ENCODE assay signal across 25 cellular contexts in genomic region chr10:7571992-7572391, GRCh38.
"Had no signal": no experiment of that assay in that cellular context is flagged by ENCODE, and none has a peak within 500 bp of the region (broad histone marks: within the 10 kb centered on the region; RNA-seq: fewer than 3 reads in every experiment).

No MANE protein-coding gene starts in this region.

- H3K27ac ChIP-seq: breast epithelium, neutrophil, spleen, thoracic aorta, uterus had no signal

- H3K9me3 ChIP-seq: breast epithelium, esophagus muscularis mucosa, heart right ventricle, neutrophil, spleen, thoracic aorta, uterus had no signal

- DNase-seq: activated CD4-positive, alpha-beta memory T cell treated with anti-CD3 and anti-CD28 coated beads for 36 hours; activated CD4-positive, alpha-beta T cell treated with anti-CD3 and anti-CD28 coated beads, Interleukin-2, amount 10 ng/mL, durations not matched to agents 24 days and 14 days; activated CD4-positive, CD25-positive, alpha-beta regulatory T cell treated with anti-CD3 and anti-CD28 coated beads, Interleukin-2, amount 50 U/mL, for 72 hours; activated CD8-positive, alpha-beta memory T cell treated with anti-CD3 and anti-CD28 coated beads, Interleukin-2, amount 50 U/mL, for 4 hours; activated effector memory CD4-positive, alpha-beta T cell treated with anti-CD3 and anti-CD28 coated beads, Interleukin-2, amount 50 U/mL, for 16 hours; activated naive CD4-positive, alpha-beta T cell treated with anti-CD3 and anti-CD28 coated beads for 36 hours; activated naive CD8-positive, alpha-beta T cell treated with anti-CD3 and anti-CD28 coated beads for 36 hours; activated T-cell treated with anti-CD3 and anti-CD28 coated beads, Interleukin-2, amount 50 U/mL, for 1 hour; central memory CD4-positive, alpha-beta T cell; effector CD4-positive, alpha-beta T cell; foreskin melanocyte; heart right ventricle; nephron progenitor cell; retina; spleen; stimulated activated CD4-positive, alpha-beta T cell treated with anti-CD3 and anti-CD28 coated beads, Interleukin-2, amount 100 ng/mL, for 48 hours; stimulated activated naive CD8-positive, alpha-beta T cell treated with anti-CD3 and anti-CD28 coated beads, Interleukin-15, Interleukin-2, amounts not matched to agents 100 U/mL and 50 U/mL, for 24 hours; SW 1271; T1000; uterus had no signal

- H3K27me3 ChIP-seq: breast epithelium, esophagus muscularis mucosa, heart right ventricle, neutrophil, uterus had no signal

- H3K36me3 ChIP-seq: breast epithelium, neutrophil, spleen, thoracic aorta, uterus had no signal

- ATAC-seq: stimulated activated naive CD8-positive, alpha-beta T cell treated with anti-CD3 and anti-CD28 coated beads, Interleukin-15, Interleukin-2, amounts not matched to agents 100 U/mL and 50 U/mL, for 24 hours had no signal

- FAIRE-seq: astrocyte had no signal

- H3K4me1 ChIP-seq: breast epithelium, spleen, uterus had no signal

- H3K4me3 ChIP-seq: breast epithelium, esophagus muscularis mucosa, heart right ventricle, spleen, thoracic aorta, uterus had no signal
